In genomic region chr1:84840346-84840745, GRCh38 we compare ENCODE assay signal across 28 cellular contexts. TPM values are rescaled to one million over a fixed set of nuclear protein-coding genes. Genes with fewer than 3 reads are reported as not detected.
"Had no signal": no experiment of that assay in that cellular context is flagged by ENCODE, and none has a peak within 500 bp of the region (broad histone marks: within the 10 kb centered on the region; RNA-seq: fewer than 3 reads in every experiment).

No MANE protein-coding gene starts in this region.

- H3K9me3 ChIP-seq: adrenal gland, body of pancreas, colonic mucosa had no signal

- H3K36me3 Mint-ChIP-seq: activated naive CD8-positive, alpha-beta T cell had no signal

- H3K27me3 Mint-ChIP-seq: activated naive CD8-positive, alpha-beta T cell had no signal

- H3K4me1 ChIP-seq: adrenal gland, colonic mucosa had no signal

- H3K9me3 Mint-ChIP-seq: activated CD4-positive, alpha-beta memory T cell treated with anti-CD3 and anti-CD28 coated beads, Interleukin-2, amount 10 ng/mL, durations not matched to agents 7 days and 5 days; activated CD4-positive, alpha-beta T cell treated with anti-CD3 and anti-CD28 coated beads, Interleukin-2, amount 10 ng/mL, durations not matched to agents 7 days and 5 days; activated T-cell treated with anti-CD3 and anti-CD28 coated beads, Interleukin-2, amount 50 U/mL, for 4 hours; activated T-helper 17 cell treated with anti-CD3 and anti-CD28 coated beads, Interleukin-2, amount 50 U/mL, for 72 hours had no signal

- H3K27ac ChIP-seq: adrenal gland, body of pancreas, colonic mucosa had no signal

- H3K4me3 Mint-ChIP-seq: activated CD4-positive, alpha-beta memory T cell treated with anti-CD3 and anti-CD28 coated beads, Interleukin-2, amount 10 ng/mL, durations not matched to agents 7 days and 5 days; activated CD4-positive, alpha-beta T cell treated with anti-CD3 and anti-CD28 coated beads, Interleukin-2, amount 10 ng/mL, durations not matched to agents 7 days and 5 days; activated naive CD8-positive, alpha-beta T cell; activated T-cell treated with anti-CD3 and anti-CD28 coated beads, Interleukin-2, amount 50 U/mL, for 4 hours; activated T-helper 17 cell treated with anti-CD3 and anti-CD28 coated beads, Interleukin-2, amount 50 U/mL, for 72 hours had no signal

- H3K27ac Mint-ChIP-seq: activated CD4-positive, alpha-beta memory T cell treated with anti-CD3 and anti-CD28 coated beads, Interleukin-2, amount 10 ng/mL, durations not matched to agents 7 days and 5 days; activated CD4-positive, alpha-beta T cell treated with anti-CD3 and anti-CD28 coated beads, Interleukin-2, amount 10 ng/mL, durations not matched to agents 7 days and 5 days; activated naive CD8-positive, alpha-beta T cell; activated T-helper 17 cell treated with anti-CD3 and anti-CD28 coated beads, Interleukin-2, amount 50 U/mL, for 72 hours had no signal

- H3K4me3 ChIP-seq: adrenal gland, body of pancreas, colonic mucosa had no signal

- H3K27me3 ChIP-seq: adrenal gland, body of pancreas, colonic mucosa had no signal

- DNase-seq: activated CD4-positive, alpha-beta memory T cell treated with anti-CD3 and anti-CD28 coated beads, Interleukin-2, amount 10 ng/mL, durations not matched to agents 7 days and 5 days; activated CD4-positive, alpha-beta T cell treated with anti-CD3 and anti-CD28 coated beads for 1 hour; activated CD4-positive, alpha-beta T cell treated with anti-CD3 and anti-CD28 coated beads for 4 hours; activated CD4-positive, alpha-beta T cell treated with anti-CD3 and anti-CD28 coated beads, Interleukin-2, amount 10 ng/mL, durations not matched to agents 7 days and 5 days; activated CD4-positive, alpha-beta T cell treated with anti-CD3 and anti-CD28 coated beads, Interleukin-2, amount 50 U/mL, for 4 hours; activated CD4-positive, CD25-positive, alpha-beta regulatory T cell; activated CD8-positive, alpha-beta memory T cell treated with anti-CD3 and anti-CD28 coated beads, Interleukin-2, amount 50 U/mL, for 48 hours; activated effector memory CD4-positive, alpha-beta T cell treated with Interleukin-2 at 50 U/mL for 16 hours; activated gamma-delta T cell treated with Interleukin-2 at 50 U/mL for 16 hours; activated naive CD4-positive, alpha-beta T cell treated with anti-CD3 and anti-CD28 coated beads, Interleukin-2, amount 50 U/mL, for 16 hours; activated naive CD4-positive, alpha-beta T cell treated with Interleukin-2 at 50 U/mL for 16 hours; activated T-cell treated with anti-CD3 and anti-CD28 coated beads for 4 hours; activated T-cell treated with anti-CD3 and anti-CD28 coated beads, Interleukin-2, amount 50 U/mL, for 4 hours; adrenal gland; amygdala; aorta; body of pancreas; caudate nucleus; cerebellar nuclear complex; colonic mucosa; effector CD8-positive, alpha-beta T cell; head of caudate nucleus; hippocampal formation; T-helper 2 cell had no signal

- H3K4me1 Mint-ChIP-seq: activated T-helper 17 cell treated with anti-CD3 and anti-CD28 coated beads, Interleukin-2, amount 50 U/mL, for 72 hours had no signal

- ATAC-seq: activated T-cell treated with anti-CD3 and anti-CD28 coated beads, Interleukin-2, amount 50 U/mL, for 4 hours; activated T-helper 17 cell treated with anti-CD3 and anti-CD28 coated beads, Interleukin-2, amount 50 U/mL, for 72 hours; body of pancreas; esophagus mucosa had no signal

- H3K36me3 ChIP-seq: adrenal gland, colonic mucosa had no signal

RNA-seq across cellular contexts. Expression of gene LPAR3, which starts 52.7 kb away (rescaled TPM):
- total RNA-seq: endothelial cell of umbilical vein had no signal
- polyA plus RNA-seq: endothelial cell of umbilical vein had no signal
